17 cellular contexts compared by ENCODE assay signal in genomic region chr4:138901177-138901576, GRCh38.
DNase-seq lines count a peak whose midpoint lies in the region; ATAC-seq, FAIRE-seq and TF ChIP-seq lines count a peak whose summit lies in the region.
"Had no signal": no experiment of that assay in that cellular context is flagged by ENCODE, and none has a peak within 500 bp of the region (broad histone marks: within the 10 kb centered on the region; RNA-seq: fewer than 3 reads in every experiment).

No MANE protein-coding gene starts in this region.

- no peak for TF ChIP-seq EP300 in K562 (IDR thresholded peaks at IDR 0.05; ENCODE audit: low read length)

- FAIRE-seq in K562 (lab: Jason Lieb, UNC): no peak
- FAIRE-seq: A549, D721Med, H54 had no signal

- H3K36me3 ChIP-seq in breast epithelium (no peaks in the 10 kb centered on the region), K562 (ENCODE audit: control insufficient read depth, insufficient read depth, low read length) (no peaks in the 10 kb centered on the region)

- in situ Hi-C loops in K562 (cut with MboI): no loop called here

- H3K27me3 Mint-ChIP-seq in MCF 10A (ENCODE audit: insufficient read depth, unreplicated experiment) (no peaks in the 10 kb centered on the region), progenitor cell of endocrine pancreas (no peaks in the 10 kb centered on the region)

- H3K4me3 ChIP-seq in breast epithelium (no peak overlapping the region), K562 (no peak overlapping the region), epithelial cell of esophagus (ENCODE audit: low read length) (no peak overlapping the region)
- H3K4me3 ChIP-seq: A549, GM23248 had no signal

- H3K9ac ChIP-seq in K562 (ENCODE audit: insufficient read depth in 1 of 2, low read depth in 2 of 2, low read length in 2 of 2): no peak overlapping the region
- H3K9ac ChIP-seq: GM23248 had no signal

- DNase-seq in MCF 10A (ENCODE audit: unreplicated experiment) (peak; percentile 46), breast epithelium (ENCODE audit: low spot score in 2 of 2) (no peak), K562 (ENCODE audit: extremely low read depth in 1 of 4, low spot score in 3 of 4) (no peak), epithelial cell of esophagus (ENCODE audit: low read depth) (peak; percentile 23), progenitor cell of endocrine pancreas (ENCODE audit: low spot score, unreplicated experiment) (no peak), NCI-H2196 (lab: John Stamatoyannopoulos, UW; ENCODE audit: unreplicated experiment) (no peak)
- DNase-seq: CD8-positive, alpha-beta T cell; COR-L47; DMS153; GM23248 had no signal

- no peak for TF ChIP-seq POLR2A in breast epithelium (IDR thresholded peaks at IDR 0.05)
- no peak for TF ChIP-seq POLR2A in K562 (conservative IDR thresholded peaks at IDR 0.05)

- no peaks in the 10 kb centered on the region for H3K79me2 ChIP-seq in K562 (ENCODE audit: control insufficient read depth, insufficient read depth, low read length)

- TF ChIP-seq RAD21 in K562 (CRISPR knock-in tag; conservative IDR thresholded peaks at IDR 0.05 in 1 of 2, IDR thresholded peaks at IDR 0.05 in 1 of 2): no peak

- no peak for TF ChIP-seq CTCF in MCF 10A (IDR thresholded peaks at IDR 0.05; ENCODE audit: unreplicated experiment)
- TF ChIP-seq CTCF in breast epithelium (IDR thresholded peaks at IDR 0.05): no peak
- TF ChIP-seq CTCF in K562 (IDR thresholded peaks at IDR 0.05 in 2 of 3, conservative IDR thresholded peaks at IDR 0.05 in 1 of 3; ENCODE audit: insufficient read depth in 2 of 3, low read depth in 1 of 3, low read length in 3 of 3): no peak
- TF ChIP-seq CTCF in epithelial cell of esophagus (IDR thresholded peaks at IDR 0.05; ENCODE audit: insufficient read depth, low read depth, low read length, missing control alignments): no peak
- no peak for TF ChIP-seq CTCF in progenitor cell of endocrine pancreas (IDR thresholded peaks at IDR 0.05; ENCODE audit: unreplicated experiment)

- H3K9me3 Mint-ChIP-seq in MCF 10A (ENCODE audit: unreplicated experiment) (no peaks in the 10 kb centered on the region), progenitor cell of endocrine pancreas (ENCODE audit: low read depth) (no peaks in the 10 kb centered on the region)
- H3K9me3 Mint-ChIP-seq: CD14-positive monocyte; CD8-positive, alpha-beta T cell; IgD-negative memory B cell had no signal

- POLR2A ChIA-PET in MCF 10A (lab: Yijun Ruan, JAX) (no interaction called here), K562 (lab: Yijun Ruan, JAX) (no interaction called here)

- H3K9me1 ChIP-seq in K562 (ENCODE audit: control insufficient read depth, insufficient read depth, low read length): no peaks in the 10 kb centered on the region

- H3K27ac Mint-ChIP-seq in MCF 10A (ENCODE audit: low read depth, unreplicated experiment) (no peak overlapping the region), progenitor cell of endocrine pancreas (peak overlapping the region; percentile 49)
- H3K27ac Mint-ChIP-seq: CD14-positive monocyte; CD8-positive, alpha-beta T cell; IgD-negative memory B cell had no signal

- no peak overlapping the region for H3K4me2 ChIP-seq in K562 (ENCODE audit: insufficient read depth, low read length)
- H3K4me2 ChIP-seq: A549 had no signal

- no peak overlapping the region for H3K4me3 Mint-ChIP-seq in MCF 10A (ENCODE audit: unreplicated experiment)
- H3K4me3 Mint-ChIP-seq in progenitor cell of endocrine pancreas (ENCODE audit: low read depth): no peak overlapping the region
- H3K4me3 Mint-ChIP-seq: CD14-positive monocyte; CD8-positive, alpha-beta T cell; IgD-negative memory B cell had no signal

- BruUV-seq in MCF 10A (replicated peaks; lab: Mats Ljungman, UMichigan): no TSS peak
- no TSS peak for BruUV-seq in K562 (replicated peaks; lab: Mats Ljungman, UMichigan)

- no peak overlapping the region for H3K27ac ChIP-seq in breast epithelium
- H3K27ac ChIP-seq in K562 (ENCODE audit: extremely low read depth, low read depth, low read length): no peak overlapping the region
- H3K27ac ChIP-seq: A549, GM23248 had no signal

- no peaks in the 10 kb centered on the region for H3K36me3 Mint-ChIP-seq in MCF 10A (ENCODE audit: insufficient read depth, unreplicated experiment)
- no peaks in the 10 kb centered on the region for H3K36me3 Mint-ChIP-seq in progenitor cell of endocrine pancreas (ENCODE audit: insufficient read depth)
- H3K36me3 Mint-ChIP-seq: CD14-positive monocyte; CD8-positive, alpha-beta T cell had no signal

- H3K4me1 Mint-ChIP-seq in MCF 10A (ENCODE audit: insufficient read depth, unreplicated experiment) (peaks cover 20% of the 10 kb centered on the region), progenitor cell of endocrine pancreas (ENCODE audit: low read depth) (peaks cover 30% of the 10 kb centered on the region)
- H3K4me1 Mint-ChIP-seq: CD14-positive monocyte had no signal

- H3K4me1 ChIP-seq in breast epithelium (no peaks in the 10 kb centered on the region), K562 (replicated peaks in 1 of 2; ENCODE audit: control insufficient read depth in 2 of 2, insufficient read depth in 2 of 2, low read length in 2 of 2) (peaks cover 0 to 11% of the 10 kb centered on the region in 2 experiments; a peak in 2 of 5 replicates)

- intact Hi-C loops in MCF 10A (cut with micrococcal nuclease) (no loop called here), breast epithelium (cut with DNase I; ENCODE audit: low total_unique reads) (loop anchor here (5.0 kb wide), 1 partner anchor 741 kb away; no protein-coding TSS in a partner anchor), K562 (cut with micrococcal nuclease) (no loop called here)

- CTCF ChIA-PET in MCF 10A (lab: Yijun Ruan, JAX) (interaction anchor here (0.7 kb wide), 1 partner anchor 329 kb away, joined by 4 read pairs; no protein-coding TSS in a partner anchor), K562 (lab: Yijun Ruan, JAX; ENCODE audit: low intra/inter-chr PET ratio) (no interaction called here)

- no peak overlapping the region for H2AFZ ChIP-seq in K562 (ENCODE audit: low read depth, low read length)
- H2AFZ ChIP-seq: GM23248 had no signal

- WGBS in K562 (ENCODE audit: insufficient coverage, low coverage, missing lambda C conversion rate): 25% methylated on average over 4 of the region's 4 CpGs

- no peaks in the 10 kb centered on the region for H4K20me1 ChIP-seq in K562 (replicated peaks; ENCODE audit: control insufficient read depth, insufficient read depth, low read length)

- no peaks in the 10 kb centered on the region for H3K27me3 ChIP-seq in breast epithelium
- no peaks in the 10 kb centered on the region for H3K27me3 ChIP-seq in K562 (ENCODE audit: control insufficient read depth in 2 of 2, insufficient read depth in 2 of 2, low read length in 2 of 2)

- H3K9me3 ChIP-seq in breast epithelium (no peaks in the 10 kb centered on the region), K562 (replicated peaks; ENCODE audit: control insufficient read depth, insufficient read depth, low read depth, low read length) (no peaks in the 10 kb centered on the region)
- H3K9me3 ChIP-seq: A549 had no signal

- ATAC-seq in K562 (no peak), HG03520 (IDR thresholded peaks at IDR 0.05; ENCODE audit: unreplicated experiment) (no peak)
- ATAC-seq: A549; CD8-positive, alpha-beta T cell; HCT116 had no signal

TF ChIP-seq in K562, 482 proteins besides CTCF, POLR2A, EP300 and RAD21:
- TF ChIP-seq ZNF311 (CRISPR knock-in tag; IDR thresholded peaks at IDR 0.05) (no peak), KDM1A (IDR thresholded peaks at IDR 0.05) (peak; percentile 66 to 67; a peak in 3 of 4 replicates), HDAC8 (tag; IDR thresholded peaks at IDR 0.05) (no peak), TFAM (CRISPR knock-in tag; conservative IDR thresholded peaks at IDR 0.05) (no peak), EZH2 (IDR thresholded peaks at IDR 0.05; ENCODE audit: borderline replicate concordance, low read depth, low read length) (no peak)

Comparison
In these comparisons a context has a peak if more than half of its experiments do, and no peak if none do; other contexts are left out.
1. DNase-seq: peak in MCF 10A (single experiment) and epithelial cell of esophagus (single experiment); none in breast epithelium (0 of 2), K562 (0 of 4), progenitor cell of endocrine pancreas (single experiment) and NCI-H2196 (single experiment).